Comparison of ENCODE assay signal across 9 cellular contexts in the genomic region with DNA sequence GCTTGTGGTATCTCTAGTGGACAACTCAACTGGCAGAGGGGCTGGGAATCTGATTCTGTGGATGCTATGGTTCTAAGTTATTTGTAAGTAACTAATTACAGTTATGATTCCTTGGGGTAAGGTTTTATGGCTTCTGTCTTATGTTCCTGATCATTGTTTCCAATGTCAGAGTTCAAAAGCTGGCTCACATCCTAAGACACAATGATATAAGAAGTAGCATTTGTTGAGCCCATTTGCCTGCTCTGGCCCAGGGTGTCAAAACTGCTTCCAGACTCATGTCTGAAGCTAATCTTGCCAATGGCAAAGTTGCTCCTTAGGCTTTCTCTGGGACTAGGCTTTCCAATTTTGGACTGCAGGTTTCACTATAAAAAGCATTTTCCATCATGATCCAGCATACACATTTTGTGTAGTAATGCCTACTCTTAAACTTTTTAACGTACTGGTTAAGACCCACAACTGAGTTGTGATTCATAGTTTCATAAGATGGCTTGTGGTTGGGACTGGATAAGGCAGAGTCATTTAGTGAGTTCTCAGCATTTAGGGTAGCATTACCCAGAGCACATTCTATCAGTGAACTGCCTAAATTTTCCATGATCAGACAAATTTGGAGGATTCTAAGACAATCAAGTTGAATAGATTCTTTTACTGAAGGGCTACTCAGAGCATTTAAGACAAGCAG. TPM values are rescaled to one million over a fixed set of nuclear protein-coding genes. Genes with fewer than 3 reads are reported as not detected.
DNase-seq lines count a peak whose midpoint lies in the region; ATAC-seq and TF ChIP-seq lines count a peak whose summit lies in the region.
"Had no signal": no experiment of that assay in that cellular context is flagged by ENCODE, and none has a peak within 500 bp of the region (broad histone marks: within the 10 kb centered on the region; RNA-seq: fewer than 3 reads in every experiment).

No MANE protein-coding gene starts in this region.

- ATAC-seq in GM18861 (IDR thresholded peaks at IDR 0.05; ENCODE audit: unreplicated experiment) (peak; percentile 66), GM21526 (IDR thresholded peaks at IDR 0.05; ENCODE audit: low FRiP score, unreplicated experiment) (peak; percentile 64), HG03457 (IDR thresholded peaks at IDR 0.05; ENCODE audit: unreplicated experiment) (peak; percentile 76)

- in situ Hi-C loops in KBM-7 (cut with MboI; ENCODE audit: low pct_unique_long_range_greater_than_20kb, low sequenced_read_pairs) = no loop called here

- H3K4me3 ChIP-seq in fibroblast of the aortic adventitia (ENCODE audit: low read depth, low read length) = no peak overlapping the region
- H3K4me3 ChIP-seq: SJCRH30 had no signal

- TF ChIP-seq CTCF in fibroblast of the aortic adventitia (IDR thresholded peaks at IDR 0.05; ENCODE audit: insufficient read depth, low read length) = no peak

- peak; percentile 41 for DNase-seq in fibroblast of the aortic adventitia (ENCODE audit: low read depth)
- DNase-seq in NOMO-1 treated with DMSO at 0.1 percent for 48 hours (lab: John Stamatoyannopoulos, UW; ENCODE audit: unreplicated experiment) = no peak
- no peak for DNase-seq in middle frontal gyrus (ENCODE audit: extremely low spot score, low spot score)
- DNase-seq in KBM-7 = no peak
- DNase-seq: activated CD8-positive, alpha-beta memory T cell treated with anti-CD3 and anti-CD28 coated beads for 24 hours; SJCRH30 had no signal

RNA-seq across cellular contexts. Expression of gene CCNI, which starts 50.0 kb away (rescaled TPM):
- total RNA-seq in fibroblast of the aortic adventitia (ENCODE audit: low replicate concordance) = 136 and 190 TPM in 2 replicates
